8 cellular contexts compared by ENCODE assay signal in genomic region chr11:46237248-46238077, GRCh38. TPM values are rescaled to one million over a fixed set of nuclear protein-coding genes. Genes with fewer than 3 reads are reported as not detected.
A peak's percentile ranks its signal among the peaks of the same experiment; 100 is the strongest.
DNase-seq lines count a peak whose midpoint lies in the region; ATAC-seq and TF ChIP-seq lines count a peak whose summit lies in the region.

No MANE protein-coding gene starts in this region.

- peak; percentile 60 for ATAC-seq in Right ventricle myocardium inferior
- ATAC-seq in HG03095 (IDR thresholded peaks at IDR 0.05; ENCODE audit: unreplicated experiment), result no peak

- H3K79me2 ChIP-seq in parathyroid adenoma, result no peaks in the 10 kb centered on the region

- no peaks in the 10 kb centered on the region for H3K9me3 Mint-ChIP-seq in activated naive CD4-positive, alpha-beta T cell treated with anti-CD3 and anti-CD28 coated beads, Interleukin-2, amount 10 ng/mL, durations not matched to agents 7 days and 5 days

- peaks cover 57% of the 10 kb centered on the region for H3K27me3 Mint-ChIP-seq in activated naive CD4-positive, alpha-beta T cell treated with anti-CD3 and anti-CD28 coated beads, Interleukin-2, amount 10 ng/mL, durations not matched to agents 7 days and 5 days

- H3K4me3 ChIP-seq in SJCRH30, result peak overlapping the region; percentile 43
- H3K4me3 ChIP-seq in parathyroid adenoma (ENCODE audit: low read depth, low read length), result peak overlapping the region; percentile 48
- H3K4me3 ChIP-seq in vagina, result peak overlapping the region; percentile 54 to 66

- H3K4me3 Mint-ChIP-seq in activated naive CD4-positive, alpha-beta T cell treated with anti-CD3 and anti-CD28 coated beads, Interleukin-2, amount 10 ng/mL, durations not matched to agents 7 days and 5 days, result peak overlapping the region; percentile 78

- TF ChIP-seq POLR2A in vagina (IDR thresholded peaks at IDR 0.05), result no peak

- H3K9ac ChIP-seq in parathyroid adenoma, result no peak overlapping the region

- TF ChIP-seq CTCF in parathyroid adenoma (IDR thresholded peaks at IDR 0.05) (no peak), vagina (IDR thresholded peaks at IDR 0.05) (no peak)

- no peaks in the 10 kb centered on the region for H3K36me3 ChIP-seq in SJCRH30
- no peaks in the 10 kb centered on the region for H3K36me3 ChIP-seq in parathyroid adenoma (ENCODE audit: control insufficient read depth, insufficient read depth, low read length)
- no peaks in the 10 kb centered on the region for H3K36me3 ChIP-seq in vagina

- H3K27me3 ChIP-seq in SJCRH30 (peaks cover 4% of the 10 kb centered on the region; the same call in 1 of the 2 replicates), parathyroid adenoma (ENCODE audit: control insufficient read depth, insufficient read depth, low read length) (no peaks in the 10 kb centered on the region), vagina (no peaks in the 10 kb centered on the region)

- DNase-seq in NCI-H345 (lab: John Stamatoyannopoulos, UW), result peak; percentile 38
- no peak for DNase-seq in NCI-H345 treated with DMSO at 0.1 percent for 48 hours (lab: John Stamatoyannopoulos, UW; ENCODE audit: unreplicated experiment)
- peak in 1 of 2 experiments; percentile 23 for DNase-seq in SJCRH30
- peak; percentile 68 for DNase-seq in activated naive CD4-positive, alpha-beta T cell treated with anti-CD3 and anti-CD28 coated beads, Interleukin-2, amount 10 ng/mL, durations not matched to agents 7 days and 5 days
- DNase-seq in Right ventricle myocardium inferior (ENCODE audit: missing footprints), result peak; percentile 82
- no peak for DNase-seq in vagina (ENCODE audit: extremely low spot score in 2 of 2)

- H3K27ac Mint-ChIP-seq in activated naive CD4-positive, alpha-beta T cell treated with anti-CD3 and anti-CD28 coated beads, Interleukin-2, amount 10 ng/mL, durations not matched to agents 7 days and 5 days, result peak overlapping the region; percentile 86

- H3K9me3 ChIP-seq in SJCRH30 (replicated peaks), result 0 out of 2 replicates have a peak, but pooled peaks cover 6% of the 10 kb centered on the region
- H3K9me3 ChIP-seq in parathyroid adenoma (ENCODE audit: control insufficient read depth, low read length), result no peaks in the 10 kb centered on the region
- no peaks in the 10 kb centered on the region for H3K9me3 ChIP-seq in vagina

- H3K4me1 Mint-ChIP-seq in activated naive CD4-positive, alpha-beta T cell treated with anti-CD3 and anti-CD28 coated beads, Interleukin-2, amount 10 ng/mL, durations not matched to agents 7 days and 5 days, result peaks cover 36% of the 10 kb centered on the region

- intact Hi-C loops in Right ventricle myocardium inferior (cut with DNase I) (loop anchor here (2.0 to 5.0 kb wide), 3 partner anchors 41 to 130 kb away; partner anchors contain the start of gene PHF21A), vagina (cut with DNase I) (loop anchor here (2.0 kb wide), 1 partner anchor 71 kb away; no protein-coding TSS in a partner anchor)

- H3K36me3 Mint-ChIP-seq in activated naive CD4-positive, alpha-beta T cell treated with anti-CD3 and anti-CD28 coated beads, Interleukin-2, amount 10 ng/mL, durations not matched to agents 7 days and 5 days, result no peaks in the 10 kb centered on the region

- H3K27ac ChIP-seq in SJCRH30, result no peak overlapping the region
- H3K27ac ChIP-seq in parathyroid adenoma, result no peak overlapping the region
- peak overlapping the region; percentile 86 for H3K27ac ChIP-seq in vagina

- CTCF ChIA-PET in activated naive CD4-positive, alpha-beta T cell treated with anti-CD3 and anti-CD28 coated beads, Interleukin-2, amount 10 ng/mL, durations not matched to agents 7 days and 5 days (lab: Charles Lee), result interaction anchor here (0.8 to 9.4 kb wide), 10 partner anchors 58 to 272 kb away, joined by 3 to 294 read pairs (median 6); no protein-coding TSS in a partner anchor

- H2AFZ ChIP-seq in parathyroid adenoma, result peak overlapping the region; percentile 89

- peak overlapping the region; percentile 62 for H3K4me2 ChIP-seq in parathyroid adenoma (ENCODE audit: low read length)

- H3K4me1 ChIP-seq in SJCRH30 (peaks cover 10% of the 10 kb centered on the region), parathyroid adenoma (peaks cover 3% of the 10 kb centered on the region), vagina (peaks cover 27% of the 10 kb centered on the region)

RNA-seq across cellular contexts. Expression of gene CREB3L1, which starts 40.0 kb away (rescaled TPM):
- 0.30 and 0.34 TPM in 2 replicates for total RNA-seq in SJCRH30 (2014; rRNA removed; shearing (Covaris generic))
- total RNA-seq in Right ventricle myocardium inferior (64.1 TPM), vagina (11.8 TPM)

Comparison
In these comparisons a context has a peak if more than half of its experiments do, and no peak if none do; other contexts are left out.
1. DNase-seq: peak in NCI-H345 (single experiment), activated naive CD4-positive, alpha-beta T cell treated with anti-CD3 and anti-CD28 coated beads, Interleukin-2, amount 10 ng/mL, durations not matched to agents 7 days and 5 days (single experiment) and Right ventricle myocardium inferior (single experiment); none in NCI-H345 treated with DMSO at 0.1 percent for 48 hours (single experiment) and vagina (0 of 2).
2. Peak in every context shown above with its lines, with median percentiles within 50 percentile points of each other: H3K4me3 ChIP-seq.